ENCODE assay signal across 13 cellular contexts in the genomic region with DNA sequence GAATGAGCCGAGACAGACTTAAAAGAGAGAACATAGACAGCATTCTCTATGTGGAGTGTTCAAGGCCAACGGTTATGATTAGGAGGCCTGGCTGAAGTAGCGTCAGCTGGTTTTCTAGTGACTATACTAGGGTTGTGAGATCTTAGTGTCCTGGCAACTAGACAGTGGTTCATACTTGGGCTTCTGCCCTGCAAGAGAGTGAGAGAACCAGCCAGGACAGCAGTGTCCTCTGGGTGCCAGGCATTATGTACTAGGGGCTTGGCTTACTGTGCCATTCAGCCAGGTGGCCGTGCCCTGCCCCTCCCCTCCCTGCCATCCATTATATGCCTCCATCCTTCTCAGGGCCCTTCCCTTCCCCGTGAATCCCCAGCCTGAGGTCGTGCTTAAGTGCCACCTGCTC. TPM values are rescaled to one million over a fixed set of nuclear protein-coding genes. Genes with fewer than 3 reads are reported as not detected.
DNase-seq lines count a peak whose midpoint lies in the region; ATAC-seq, FAIRE-seq and TF ChIP-seq lines count a peak whose summit lies in the region.
"Had no signal": no experiment of that assay in that cellular context is flagged by ENCODE, and none has a peak within 500 bp of the region (broad histone marks: within the 10 kb centered on the region; RNA-seq: fewer than 3 reads in every experiment).

No MANE protein-coding gene starts in this region.

- H3K9me3 ChIP-seq in astrocyte (ENCODE audit: insufficient read depth, low read depth, low read length) = no peaks in the 10 kb centered on the region
- H3K9me3 ChIP-seq in muscle layer of duodenum (ENCODE audit: control insufficient read depth in 1 of 2, low read length in 2 of 2) = no peaks in the 10 kb centered on the region
- H3K9me3 ChIP-seq: colonic mucosa had no signal

- no peaks in the 10 kb centered on the region for H3K27me3 Mint-ChIP-seq in astrocyte (ENCODE audit: low read depth, unreplicated experiment)

- H2AFZ ChIP-seq in astrocyte (ENCODE audit: low read depth, low read length) = no peak overlapping the region

- peaks cover 98% of the 10 kb centered on the region for H3K79me2 ChIP-seq in astrocyte (ENCODE audit: insufficient read depth, low read length)

- H3K27ac Mint-ChIP-seq in astrocyte (ENCODE audit: unreplicated experiment) = no peak overlapping the region
- H3K27ac Mint-ChIP-seq: activated naive CD8-positive, alpha-beta T cell treated with anti-CD3 and anti-CD28 coated beads, Interleukin-2, amount 10 ng/mL, durations not matched to agents 7 days and 5 days had no signal

- H3K27ac ChIP-seq in astrocyte (ENCODE audit: low read depth, low read length) (peak overlapping the region; percentile 55), muscle layer of duodenum (ENCODE audit: low read length) (peak overlapping the region; percentile 21)
- H3K27ac ChIP-seq: colonic mucosa had no signal

- H3K9ac ChIP-seq in astrocyte (ENCODE audit: low read length) = peak overlapping the region; percentile 31

- H3K36me3 ChIP-seq in astrocyte (ENCODE audit: insufficient read depth, low read length) = peaks cover 10% of the 10 kb centered on the region
- H3K36me3 ChIP-seq in muscle layer of duodenum (ENCODE audit: control insufficient read depth in 1 of 2, insufficient read depth in 2 of 2, low read length in 2 of 2) = no peaks in the 10 kb centered on the region
- H3K36me3 ChIP-seq: colonic mucosa had no signal

- peaks cover 85% of the 10 kb centered on the region for H3K4me1 Mint-ChIP-seq in astrocyte (ENCODE audit: low read depth, unreplicated experiment)
- H3K4me1 Mint-ChIP-seq: activated naive CD8-positive, alpha-beta T cell treated with anti-CD3 and anti-CD28 coated beads, Interleukin-2, amount 10 ng/mL, durations not matched to agents 7 days and 5 days had no signal

- H3K4me2 ChIP-seq in astrocyte (ENCODE audit: low read length) = peak overlapping the region; percentile 36

- no peak overlapping the region for H3K4me3 Mint-ChIP-seq in astrocyte (ENCODE audit: unreplicated experiment)
- H3K4me3 Mint-ChIP-seq: activated naive CD8-positive, alpha-beta T cell treated with anti-CD3 and anti-CD28 coated beads, Interleukin-2, amount 10 ng/mL, durations not matched to agents 7 days and 5 days had no signal

- FAIRE-seq in astrocyte (lab: Jason Lieb, UNC) = no peak
- FAIRE-seq: GM12892, TTC549 had no signal

- no peak for DNase-seq in Right ventricle myocardium inferior (ENCODE audit: missing footprints)
- DNase-seq in cardiac septum (ENCODE audit: low spot score) = no peak
- no peak for DNase-seq in astrocyte (ENCODE audit: low read depth)
- DNase-seq in putamen (ENCODE audit: low spot score) = no peak
- DNase-seq in NCI-H1105 (lab: John Stamatoyannopoulos, UW) = no peak
- DNase-seq in stimulated activated CD4-positive, alpha-beta T cell treated with anti-CD3 and anti-CD28 coated beads, Interleukin-1b, Interleukin-23, amount 100 ng/mL, for 48 hours = no peak
- DNase-seq: activated naive CD8-positive, alpha-beta T cell treated with anti-CD3 and anti-CD28 coated beads, Interleukin-2, amount 10 ng/mL, durations not matched to agents 7 days and 5 days; colonic mucosa; stimulated activated CD4-positive, alpha-beta T cell treated with anti-CD3 and anti-CD28 coated beads, Interleukin-15, amount 100 ng/mL, for 24 hours had no signal

- H3K36me3 Mint-ChIP-seq in astrocyte (ENCODE audit: low read depth, unreplicated experiment) = peaks cover 10% of the 10 kb centered on the region
- H3K36me3 Mint-ChIP-seq: activated naive CD8-positive, alpha-beta T cell treated with anti-CD3 and anti-CD28 coated beads, Interleukin-2, amount 10 ng/mL, durations not matched to agents 7 days and 5 days had no signal

- H4K20me1 ChIP-seq in astrocyte (ENCODE audit: insufficient read depth, low read length) = peaks cover 64% of the 10 kb centered on the region

- TF ChIP-seq CTCF in astrocyte (IDR thresholded peaks at IDR 0.05; ENCODE audit: insufficient read depth, low read depth, low read length) = no peak

- intact Hi-C loops in Right ventricle myocardium inferior (cut with DNase I) (loop anchor here (5.0 kb wide), 2 partner anchors 52 to 53 kb away; no protein-coding TSS in a partner anchor), cardiac septum (cut with DNase I) (loop anchor here (2.0 to 5.0 kb wide), 2 partner anchors 55 to 67 kb away; no protein-coding TSS in a partner anchor)

- peaks cover 73% of the 10 kb centered on the region for H3K4me1 ChIP-seq in astrocyte (ENCODE audit: insufficient read depth, low read length)
- H3K4me1 ChIP-seq in muscle layer of duodenum (ENCODE audit: control insufficient read depth in 1 of 2, insufficient read depth in 2 of 2, low read length in 2 of 2) = peaks cover 21 to 51% of the 10 kb centered on the region in 2 donors

- ATAC-seq in Right ventricle myocardium inferior = peak; percentile 94
- no peak for ATAC-seq in GM21786 (IDR thresholded peaks at IDR 0.05; ENCODE audit: unreplicated experiment)

- H3K27me3 ChIP-seq in astrocyte (ENCODE audit: insufficient read depth, low read length) = no peaks in the 10 kb centered on the region
- H3K27me3 ChIP-seq in muscle layer of duodenum (ENCODE audit: low read depth, low read length) = no peaks in the 10 kb centered on the region
- H3K27me3 ChIP-seq: colonic mucosa had no signal

- H3K9me3 Mint-ChIP-seq in astrocyte (ENCODE audit: unreplicated experiment) = peaks cover 2% of the 10 kb centered on the region
- H3K9me3 Mint-ChIP-seq: activated naive CD8-positive, alpha-beta T cell treated with anti-CD3 and anti-CD28 coated beads, Interleukin-2, amount 10 ng/mL, durations not matched to agents 7 days and 5 days had no signal

- no peak overlapping the region for H3K4me3 ChIP-seq in astrocyte (ENCODE audit: insufficient read depth, low read depth, low read length)
- H3K4me3 ChIP-seq in muscle layer of duodenum (ENCODE audit: low read depth in 1 of 2, low read length in 2 of 2) = no peak overlapping the region
- H3K4me3 ChIP-seq: colonic mucosa had no signal

RNA-seq across cellular contexts. Expression of gene TRIO, which starts 56.8 kb away (rescaled TPM):
- total RNA-seq in Right ventricle myocardium inferior = 56.9 TPM
- total RNA-seq in cardiac septum = 89.8 TPM
- total RNA-seq in astrocyte = 291 and 347 TPM in 2 replicates
